Comparison of ENCODE assay signal across 1 cellular context in genomic region chr2:24792874-24793751, GRCh38.
A peak's percentile ranks its signal among the peaks of the same experiment; 100 is the strongest.
TF ChIP-seq lines count a peak whose summit lies in the region.

Gene CENPO (plus strand): TSS chr2:24793425. CDS start chr2:24793920, 495 bp downstream.
Gene PTRHD1 (minus strand): TSS chr2:24793391. CDS start chr2:24793377, 14 bp downstream.

TF ChIP-seq in K562, 482 proteins besides CTCF, POLR2A, EP300 and RAD21 (continued from another document and continues in another):
- TF ChIP-seq SAFB (IDR thresholded peaks at IDR 0.05; ENCODE audit: borderline replicate concordance, low read depth, low read length) = no peak; the same call in 1 of the 2 replicates
- TF ChIP-seq ATF6 (CRISPR knock-in tag; IDR thresholded peaks at IDR 0.05) = peak; percentile 71
- no peak for TF ChIP-seq ELF2 (CRISPR knock-in tag; IDR thresholded peaks at IDR 0.05)
- TF ChIP-seq MXI1 (IDR thresholded peaks at IDR 0.05; ENCODE audit: low read depth, low read length) = 0 out of 2 replicates have a peak, but pooled peaks have one; percentile 25
- peak; percentile 93 for TF ChIP-seq SAP30 (IDR thresholded peaks at IDR 0.05; ENCODE audit: borderline replicate concordance, insufficient read depth, low read depth, low read length, poor library complexity, severe bottlenecking)
- TF ChIP-seq FUS (optimal IDR thresholded peaks at IDR 0.05; ENCODE audit: low read depth, low read length) = no peak
- TF ChIP-seq ZNF707 (CRISPR knock-in tag; conservative IDR thresholded peaks at IDR 0.05) = no peak
- TF ChIP-seq ETS1 (conservative IDR thresholded peaks at IDR 0.05; ENCODE audit: control insufficient read depth, low read depth, low read length) = peak; percentile 55; the same call in 1 of the 2 replicates
- TF ChIP-seq NR0B1 (IDR thresholded peaks at IDR 0.05; ENCODE audit: partially characterized antibody) = no peak
- peak; percentile 11; the same call in 1 of the 2 replicates for TF ChIP-seq NCOR1 (IDR thresholded peaks at IDR 0.05)
- TF ChIP-seq HDAC8 (tag; IDR thresholded peaks at IDR 0.05) = 0 out of 2 replicates have a peak, but pooled peaks have one; percentile 31
- no peak for TF ChIP-seq ZNF75A (CRISPR knock-in tag; IDR thresholded peaks at IDR 0.05)
- peak; percentile 98 to 99 for TF ChIP-seq NRF1 (conservative IDR thresholded peaks at IDR 0.05 in 1 of 2, IDR thresholded peaks at IDR 0.05 in 1 of 2)
- no peak for TF ChIP-seq ZC3H8 (IDR thresholded peaks at IDR 0.05)
- peak; percentile 88 for TF ChIP-seq ZFX (CRISPR knock-in tag; IDR thresholded peaks at IDR 0.05)
- TF ChIP-seq RBFOX2 (IDR thresholded peaks at IDR 0.05; ENCODE audit: low read depth, low read length) = peak; percentile 99
- TF ChIP-seq SIN3A (IDR thresholded peaks at IDR 0.05; ENCODE audit: borderline replicate concordance in 2 of 2, control insufficient read depth in 1 of 2, low read depth in 2 of 2, low read length in 2 of 2) = peak; percentile 91 to 93
- no peak for TF ChIP-seq ZNF165 (CRISPR knock-in tag; IDR thresholded peaks at IDR 0.05; ENCODE audit: borderline replicate concordance)
- TF ChIP-seq HDAC6 (IDR thresholded peaks at IDR 0.05; ENCODE audit: low read depth, low read length) = no peak
- TF ChIP-seq IFI16 (CRISPR knock-in tag; IDR thresholded peaks at IDR 0.05) = no peak
- peak; percentile 89 for TF ChIP-seq ZNF766 (CRISPR knock-in tag; conservative IDR thresholded peaks at IDR 0.05)
- no peak for TF ChIP-seq MAFF (IDR thresholded peaks at IDR 0.05; ENCODE audit: low read length)
- TF ChIP-seq ETS2 (tag; IDR thresholded peaks at IDR 0.05; ENCODE audit: borderline replicate concordance, poor library complexity, severe bottlenecking) = no peak
- TF ChIP-seq HDAC3 (IDR thresholded peaks at IDR 0.05; ENCODE audit: borderline replicate concordance, partially characterized antibody) = no peak
- no peak for TF ChIP-seq ZNF232 (CRISPR knock-in tag; IDR thresholded peaks at IDR 0.05)
- no peak for TF ChIP-seq RBM25 (IDR thresholded peaks at IDR 0.05; ENCODE audit: low read depth, low read length, severe bottlenecking)
- no peak for TF ChIP-seq PHB (CRISPR knock-in tag; IDR thresholded peaks at IDR 0.05)
- no peak for TF ChIP-seq ZNF586 (CRISPR knock-in tag; conservative IDR thresholded peaks at IDR 0.05)
- TF ChIP-seq L3MBTL2 (IDR thresholded peaks at IDR 0.05) = peak; percentile 55; the same call in 1 of the 2 replicates
- peak; percentile 85 for TF ChIP-seq RBBP5 (IDR thresholded peaks at IDR 0.05; ENCODE audit: borderline replicate concordance, insufficient read depth, low read length, poor library complexity, severe bottlenecking)
- TF ChIP-seq THAP7 (CRISPR knock-in tag; IDR thresholded peaks at IDR 0.05) = no peak
- TF ChIP-seq PCBP2 (IDR thresholded peaks at IDR 0.05; ENCODE audit: low read depth, low read length, poor library complexity, severe bottlenecking) = no peak
- peak; percentile 46; the same call in 1 of the 2 replicates for TF ChIP-seq MBD2 (IDR thresholded peaks at IDR 0.05; ENCODE audit: borderline replicate concordance, low read depth)
- TF ChIP-seq YY1 (IDR thresholded peaks at IDR 0.05; ENCODE audit: borderline replicate concordance in 1 of 3, control insufficient read depth in 1 of 3, extremely low read depth in 1 of 3, insufficient read depth in 3 of 3, insufficient read length in 1 of 3, insufficient replicate concordance in 2 of 3, low read depth in 1 of 3, low read length in 2 of 3) = peak; percentile 96 to 99 (median 99)
- no peak; a peak in 1 of 4 replicates for TF ChIP-seq ETV6 (IDR thresholded peaks at IDR 0.05; ENCODE audit: borderline replicate concordance in 1 of 2, low read depth in 2 of 2, low read length in 1 of 2)
- no peak for TF ChIP-seq ETV6 (CRISPR knock-in tag; IDR thresholded peaks at IDR 0.05; ENCODE audit: borderline replicate concordance)
- no peak for TF ChIP-seq ZBED1 (IDR thresholded peaks at IDR 0.05)
- TF ChIP-seq CREM (IDR thresholded peaks at IDR 0.05; ENCODE audit: low read depth) = peak; percentile 67
- no peak for TF ChIP-seq SRSF9 (IDR thresholded peaks at IDR 0.05; ENCODE audit: borderline replicate concordance, low read depth, low read length)
- TF ChIP-seq FOXP4 (CRISPR knock-in tag; IDR thresholded peaks at IDR 0.05; ENCODE audit: borderline replicate concordance) = no peak
- TF ChIP-seq MCM2 (IDR thresholded peaks at IDR 0.05; ENCODE audit: low read depth) = no peak
- peak; percentile 91; the same call in 1 of the 2 replicates for TF ChIP-seq KLF6 (CRISPR knock-in tag; IDR thresholded peaks at IDR 0.05; ENCODE audit: borderline replicate concordance)
- TF ChIP-seq PKNOX1 (IDR thresholded peaks at IDR 0.05) = no peak
- no peak for TF ChIP-seq ID3 (CRISPR knock-in tag; IDR thresholded peaks at IDR 0.05)
- TF ChIP-seq ID3 (tag; IDR thresholded peaks at IDR 0.05) = peak; percentile 50; the same call in 1 of the 2 replicates
- TF ChIP-seq TCFL5 (CRISPR knock-in tag; conservative IDR thresholded peaks at IDR 0.05) = no peak
- no peak for TF ChIP-seq ZNF140 (CRISPR knock-in tag; IDR thresholded peaks at IDR 0.05)
- no peak for TF ChIP-seq ZNF449 (CRISPR knock-in tag; IDR thresholded peaks at IDR 0.05)
- no peak for TF ChIP-seq CHD4 (IDR thresholded peaks at IDR 0.05; ENCODE audit: insufficient read depth, insufficient replicate concordance, low read depth, low read length, poor library complexity, severe bottlenecking)
- TF ChIP-seq SMAD3 (CRISPR knock-in tag; conservative IDR thresholded peaks at IDR 0.05) = no peak
- no peak for TF ChIP-seq BCL6 (CRISPR knock-in tag; IDR thresholded peaks at IDR 0.05)
- TF ChIP-seq NR2C2 (CRISPR knock-in tag; IDR thresholded peaks at IDR 0.05) = peak; percentile 72; the same call in 1 of the 2 replicates
- TF ChIP-seq NR2C2 (tag; IDR thresholded peaks at IDR 0.05) = peak; percentile 63; the same call in 1 of the 2 replicates
- TF ChIP-seq PBX2 (CRISPR knock-in tag; IDR thresholded peaks at IDR 0.05; ENCODE audit: low read depth) = no peak
- no peak for TF ChIP-seq PBX2 (tag; conservative IDR thresholded peaks at IDR 0.05; ENCODE audit: low read depth)
- no peak for TF ChIP-seq GABPB2 (CRISPR knock-in tag; conservative IDR thresholded peaks at IDR 0.05)
- TF ChIP-seq FIP1L1 (IDR thresholded peaks at IDR 0.05; ENCODE audit: low read depth, low read length, poor library complexity, severe bottlenecking) = no peak
- no peak for TF ChIP-seq FOXA1 (IDR thresholded peaks at IDR 0.05; ENCODE audit: borderline replicate concordance)
- no peak for TF ChIP-seq ZNF311 (CRISPR knock-in tag; IDR thresholded peaks at IDR 0.05)
